In the genomic region with DNA sequence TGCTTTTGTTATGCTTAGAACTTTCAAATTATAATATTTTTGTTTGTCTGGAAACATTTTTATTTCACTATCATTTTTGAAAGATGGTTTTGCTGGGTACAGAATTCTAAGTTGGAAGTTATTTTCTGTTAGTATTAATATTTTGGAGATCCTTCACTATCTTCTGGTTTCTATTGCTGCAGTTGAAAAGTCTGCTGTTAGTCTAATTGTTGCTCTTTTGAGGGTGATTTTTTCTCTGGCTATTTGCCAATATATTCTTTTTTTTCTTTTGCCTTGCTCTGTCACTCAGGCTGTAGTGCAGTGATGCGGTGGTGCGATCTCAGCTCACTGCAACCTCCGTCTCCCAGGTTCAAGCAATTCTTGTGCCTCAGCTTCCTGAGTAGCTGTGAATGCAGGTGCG, we compare ENCODE assay signal across 23 cellular contexts. TPM values are rescaled to one million over a fixed set of nuclear protein-coding genes. Genes with fewer than 3 reads are reported as not detected.
DNase-seq lines count a peak whose midpoint lies in the region; ATAC-seq, FAIRE-seq and TF ChIP-seq lines count a peak whose summit lies in the region.
"Had no signal": no experiment of that assay in that cellular context is flagged by ENCODE, and none has a peak within 500 bp of the region (broad histone marks: within the 10 kb centered on the region; RNA-seq: fewer than 3 reads in every experiment).

No MANE protein-coding gene starts in this region.

- FAIRE-seq in HepG2 (lab: Jason Lieb, UNC): no peak
- FAIRE-seq: D721Med, GM12878, GM19239, H1 had no signal

- WGBS in HepG2 (ENCODE audit: low lambda C conversion rate): 38% methylated on average over 4 of the region's 4 CpGs
- WGBS in right lobe of liver (ENCODE audit: insufficient coverage, low coverage, low lambda C conversion rate, missing lambda C conversion rate): 77% methylated on average over 4 of the region's 4 CpGs

- H3K27me3 Mint-ChIP-seq in WTC11 (ENCODE audit: low read depth): peaks cover 9% of the 10 kb centered on the region
- no peaks in the 10 kb centered on the region for H3K27me3 Mint-ChIP-seq in activated T-helper 17 cell treated with anti-CD3 and anti-CD28 coated beads, Interleukin-2, amount 50 U/mL, for 72 hours
- H3K27me3 Mint-ChIP-seq: B cell; CD4-positive, alpha-beta T cell; CD8-positive, alpha-beta memory T cell had no signal

- no peak overlapping the region for H3K4me3 Mint-ChIP-seq in WTC11
- no peak overlapping the region for H3K4me3 Mint-ChIP-seq in stimulated activated effector memory CD8-positive, alpha-beta T cell treated with anti-CD3 and anti-CD28 coated beads, Interleukin-12 subunit alpha, Interleukin-12 subunit beta, amount 100 ng/mL, for 72 hours
- H3K4me3 Mint-ChIP-seq in activated T-helper 17 cell treated with anti-CD3 and anti-CD28 coated beads, Interleukin-2, amount 50 U/mL, for 72 hours: no peak overlapping the region
- H3K4me3 Mint-ChIP-seq: B cell; CD14-positive monocyte; CD4-positive, alpha-beta T cell; CD8-positive, alpha-beta memory T cell had no signal

- H3K4me2 ChIP-seq in HepG2 (ENCODE audit: low read depth, low read length): no peak overlapping the region
- H3K4me2 ChIP-seq: BLaER1 had no signal

- H3K36me3 ChIP-seq in HepG2 (replicated peaks in 1 of 2; ENCODE audit: control insufficient read depth in 1 of 2, insufficient read depth in 2 of 2, low read length in 2 of 2): no peaks in the 10 kb centered on the region
- H3K36me3 ChIP-seq in right lobe of liver: no peaks in the 10 kb centered on the region
- no peaks in the 10 kb centered on the region for H3K36me3 ChIP-seq in HEK293 (ENCODE audit: control insufficient read depth in 2 of 2, insufficient read depth in 1 of 2, low read length in 2 of 2)

- CTCF ChIA-PET in HepG2 (lab: Yijun Ruan, JAX; ENCODE audit: low intra/inter-chr PET ratio, low total read pairs) (no interaction called here), HEK293 (lab: Yijun Ruan, JAX) (no interaction called here), WTC11 (lab: Charles Lee) (no interaction called here)

- ATAC-seq in HepG2: no peak
- no peak for ATAC-seq in right lobe of liver
- ATAC-seq in WTC11: no peak
- ATAC-seq in stimulated activated effector memory CD8-positive, alpha-beta T cell treated with anti-CD3 and anti-CD28 coated beads, Interleukin-12 subunit alpha, Interleukin-12 subunit beta, amount 100 ng/mL, for 72 hours: no peak
- no peak for ATAC-seq in activated T-helper 17 cell treated with anti-CD3 and anti-CD28 coated beads, Interleukin-2, amount 50 U/mL, for 72 hours (replicated peaks)
- ATAC-seq: GM12878 had no signal

- in situ Hi-C loops in HepG2 (cut with HindIII; ENCODE audit: extremely low pct_ligation_motif_present, low pct_unique_long_range_greater_than_20kb): no loop called here

- H3K4me1 ChIP-seq in HepG2 (ENCODE audit: insufficient read depth, low read length) (no peaks in the 10 kb centered on the region), right lobe of liver (no peaks in the 10 kb centered on the region), HEK293 (ENCODE audit: control insufficient read depth, insufficient read depth, low read length) (no peaks in the 10 kb centered on the region)
- H3K4me1 ChIP-seq: BLaER1 had no signal

- no TSS peak for BruUV-seq in HepG2 (replicated peaks; lab: Mats Ljungman, UMichigan)

- no peaks in the 10 kb centered on the region for H4K20me1 ChIP-seq in HepG2 (ENCODE audit: insufficient read depth, low read length)
- H4K20me1 ChIP-seq: BLaER1 had no signal

- H3K9ac ChIP-seq in HepG2 (ENCODE audit: insufficient read depth, low read depth, low read length): no peak overlapping the region
- H3K9ac ChIP-seq: BLaER1, GM23248 had no signal

- no peak overlapping the region for H3K27ac Mint-ChIP-seq in WTC11
- H3K27ac Mint-ChIP-seq in stimulated activated effector memory CD8-positive, alpha-beta T cell treated with anti-CD3 and anti-CD28 coated beads, Interleukin-12 subunit alpha, Interleukin-12 subunit beta, amount 100 ng/mL, for 72 hours: no peak overlapping the region
- H3K27ac Mint-ChIP-seq in activated T-helper 17 cell treated with anti-CD3 and anti-CD28 coated beads, Interleukin-2, amount 50 U/mL, for 72 hours: no peak overlapping the region
- H3K27ac Mint-ChIP-seq: B cell; CD14-positive monocyte; CD4-positive, alpha-beta T cell; CD8-positive, alpha-beta memory T cell had no signal

- no peak overlapping the region for H2AFZ ChIP-seq in HepG2 (ENCODE audit: low read length)
- H2AFZ ChIP-seq: GM23248 had no signal

- TF ChIP-seq RAD21 in HepG2 (CRISPR knock-in tag; IDR thresholded peaks at IDR 0.05): no peak

- DNase-seq in HepG2 (ENCODE audit: low spot score): no peak
- DNase-seq in right lobe of liver: no peak
- DNase-seq in WTC11 (ENCODE audit: low spot score): no peak
- no peak for DNase-seq in stimulated activated effector memory CD8-positive, alpha-beta T cell treated with anti-CD3 and anti-CD28 coated beads, Interleukin-12 subunit alpha, Interleukin-12 subunit beta, amount 100 ng/mL, for 72 hours (ENCODE audit: low spot score in 2 of 2)
- no peak for DNase-seq in C1 segment of cervical spinal cord (lab: John Stamatoyannopoulos, UW)
- DNase-seq: CD4-positive, alpha-beta T cell; CD8-positive, alpha-beta memory T cell; DMS 273 treated with DMSO at 0.1 percent for 48 hours; DMS79; EL; GDM1; GM23248; H7; HCEC 1CT had no signal

- H3K27me3 ChIP-seq in HepG2 (ENCODE audit: control insufficient read depth in 1 of 2, insufficient read depth in 2 of 2, low read length in 2 of 2): no peaks in the 10 kb centered on the region; a peak in 1 of 5 replicates
- no peaks in the 10 kb centered on the region for H3K27me3 ChIP-seq in right lobe of liver
- H3K27me3 ChIP-seq: BLaER1 had no signal

- H3K4me3 ChIP-seq in HepG2 (replicated peaks in 1 of 3; ENCODE audit: insufficient read depth in 1 of 3, low read depth in 2 of 3, low read length in 3 of 3): no peak overlapping the region
- no peak overlapping the region for H3K4me3 ChIP-seq in right lobe of liver
- no peak overlapping the region for H3K4me3 ChIP-seq in HEK293 (ENCODE audit: low read depth, low read length)
- H3K4me3 ChIP-seq: BLaER1, GM12878, GM23248 had no signal

- H3K27ac ChIP-seq in HepG2 (ENCODE audit: extremely low read length, insufficient read depth, low read length): no peak overlapping the region
- no peak overlapping the region for H3K27ac ChIP-seq in right lobe of liver
- H3K27ac ChIP-seq in HEK293 (ENCODE audit: extremely low read depth, low read depth, low read length): no peak overlapping the region
- H3K27ac ChIP-seq: BLaER1, GM23248 had no signal

- H3K9me3 Mint-ChIP-seq in WTC11: peaks cover 11% of the 10 kb centered on the region
- H3K9me3 Mint-ChIP-seq in stimulated activated effector memory CD8-positive, alpha-beta T cell treated with anti-CD3 and anti-CD28 coated beads, Interleukin-12 subunit alpha, Interleukin-12 subunit beta, amount 100 ng/mL, for 72 hours: peaks cover 3% of the 10 kb centered on the region
- no peaks in the 10 kb centered on the region for H3K9me3 Mint-ChIP-seq in activated T-helper 17 cell treated with anti-CD3 and anti-CD28 coated beads, Interleukin-2, amount 50 U/mL, for 72 hours

- H3K9me3 ChIP-seq in HepG2 (ENCODE audit: low read length) (no peaks in the 10 kb centered on the region), right lobe of liver (no peaks in the 10 kb centered on the region), HEK293 (ENCODE audit: control insufficient read depth, insufficient read depth, low read depth, low read length) (no peaks in the 10 kb centered on the region)

- H3K36me3 Mint-ChIP-seq in WTC11: peaks cover 3% of the 10 kb centered on the region
- H3K36me3 Mint-ChIP-seq in stimulated activated effector memory CD8-positive, alpha-beta T cell treated with anti-CD3 and anti-CD28 coated beads, Interleukin-12 subunit alpha, Interleukin-12 subunit beta, amount 100 ng/mL, for 72 hours: no peaks in the 10 kb centered on the region
- no peaks in the 10 kb centered on the region for H3K36me3 Mint-ChIP-seq in activated T-helper 17 cell treated with anti-CD3 and anti-CD28 coated beads, Interleukin-2, amount 50 U/mL, for 72 hours (ENCODE audit: low read depth)

- intact Hi-C loops in HepG2 (cut with micrococcal nuclease; ENCODE audit: unreplicated experiment): no loop called here
- intact Hi-C loops in right lobe of liver (cut with DNase I): no loop called here

- no peak for TF ChIP-seq EP300 in HepG2 (IDR thresholded peaks at IDR 0.05; ENCODE audit: low read depth in 2 of 2, low read length in 2 of 2)
- TF ChIP-seq EP300 in HepG2 (CRISPR knock-in tag; IDR thresholded peaks at IDR 0.05; ENCODE audit: borderline replicate concordance): no peak

- H3K79me2 ChIP-seq in HepG2 (ENCODE audit: insufficient read depth, low read length): no peaks in the 10 kb centered on the region

- H3K4me1 Mint-ChIP-seq in WTC11: no peaks in the 10 kb centered on the region; the same call in 1 of the 2 replicates
- no peaks in the 10 kb centered on the region for H3K4me1 Mint-ChIP-seq in stimulated activated effector memory CD8-positive, alpha-beta T cell treated with anti-CD3 and anti-CD28 coated beads, Interleukin-12 subunit alpha, Interleukin-12 subunit beta, amount 100 ng/mL, for 72 hours
- H3K4me1 Mint-ChIP-seq in activated T-helper 17 cell treated with anti-CD3 and anti-CD28 coated beads, Interleukin-2, amount 50 U/mL, for 72 hours: no peaks in the 10 kb centered on the region
- H3K4me1 Mint-ChIP-seq: CD8-positive, alpha-beta memory T cell had no signal

- TF ChIP-seq CTCF in HepG2 (CRISPR knock-in tag; IDR thresholded peaks at IDR 0.05) (no peak), right lobe of liver (IDR thresholded peaks at IDR 0.05) (no peak), HEK293 (tag by site-specific recombination; IDR thresholded peaks at IDR 0.05) (no peak), WTC11 (IDR thresholded peaks at IDR 0.05) (no peak)

- no peak for TF ChIP-seq POLR2A in HepG2 (IDR thresholded peaks at IDR 0.05; ENCODE audit: insufficient read depth in 1 of 2, low read depth in 2 of 2, low read length in 2 of 2)
- no peak for TF ChIP-seq POLR2A in right lobe of liver (IDR thresholded peaks at IDR 0.05)

- POLR2A ChIA-PET in HepG2 (lab: Yijun Ruan, JAX): no interaction called here
- POLR2A ChIA-PET in HEK293 (lab: Yijun Ruan, JAX): no interaction called here
- POLR2A ChIA-PET in WTC11 (lab: Charles Lee): no interaction called here

RNA-seq across cellular contexts. Expression of gene ARID2, which starts 28.2 kb away (rescaled TPM):
- total RNA-seq in HepG2 (2016; rRNA removed; fragmentation: Illumina TruSeq; extraction: Trizol) (15.9 and 16.4 TPM in 2 replicates), right lobe of liver (10 to 100 TPM in 2 of 6 experiments, 1 to 10 TPM in 4; 6.2 to 11.8 (median 9.1) TPM), WTC11 (2021) (33.9 to 47.0 TPM (median 38.1 TPM) in 3 replicates)
- 3.6 and 6.2 TPM in 2 replicates for total RNA-seq in HepG2 (2016; cell fraction: cytosol; rRNA removed; fragmentation: Illumina TruSeq; extraction: Trizol; ENCODE audit: low read depth)
- 12.0 and 15.2 TPM in 2 replicates for total RNA-seq in HepG2 (2016; cell fraction: insoluble cytoplasmic fraction; rRNA removed; fragmentation: Illumina TruSeq; extraction: Trizol)
- 4.5 and 7.3 TPM in 2 replicates for total RNA-seq in HepG2 (2016; cell fraction: membrane; rRNA removed; fragmentation: Illumina TruSeq; extraction: Trizol)
- 32.4 and 40.0 TPM in 2 replicates for total RNA-seq in HepG2 (2016; cell fraction: nucleus; rRNA removed; fragmentation: Illumina TruSeq; extraction: Trizol)
- polyA plus RNA-seq in HepG2 (2011; rRNA removed): 16.7 and 22.2 TPM in 2 replicates
- 10.0 and 13.2 TPM in 2 replicates for polyA plus RNA-seq in HepG2 (2011; cell fraction: cytosol; rRNA removed)
- 19.1 and 23.4 TPM in 2 replicates for polyA plus RNA-seq in HepG2 (2011; cell fraction: nucleus; rRNA removed)
- polyA plus RNA-seq in HepG2 (2012): 9.7 and 11.2 TPM in 2 replicates
- polyA plus RNA-seq in HepG2 (2016; cell fraction: cytosol; fragmentation: Illumina TruSeq; extraction: Trizol; ENCODE audit: low read depth): 0.29 and 0.60 TPM in 2 replicates
- 9.6 and 10.1 TPM in 2 replicates for polyA plus RNA-seq in HepG2 (2016; cell fraction: insoluble cytoplasmic fraction; fragmentation: Illumina TruSeq; extraction: Trizol; ENCODE audit: low read depth)
- 1.5 and 2.1 TPM in 2 replicates for polyA plus RNA-seq in HepG2 (2016; cell fraction: membrane; fragmentation: Illumina TruSeq; extraction: Trizol; ENCODE audit: low read depth)
- polyA plus RNA-seq in HepG2 (2016; cell fraction: nucleus; fragmentation: Illumina TruSeq; extraction: Trizol; ENCODE audit: insufficient read depth, low read depth): 15.3 and 19.9 TPM in 2 replicates
- 53.9 and 96.2 TPM in 2 replicates for polyA minus RNA-seq in HepG2 (2011; rRNA and poly(A)+ RNA removed; ENCODE audit: low replicate concordance)
- polyA minus RNA-seq in HepG2 (2011; cell fraction: cytosol; rRNA and poly(A)+ RNA removed): 23.7 and 25.9 TPM in 2 replicates
- polyA minus RNA-seq in HepG2 (2011; cell fraction: nucleus; rRNA and poly(A)+ RNA removed): 155 and 159 TPM in 2 replicates
- 10 to 100 TPM; 29.0 to 33.6 TPM for total RNA-seq in activated T-helper 17 cell treated with anti-CD3 and anti-CD28 coated beads, Interleukin-2, amount 50 U/mL, for 72 hours

Comparison
In these comparisons a context has a peak if more than half of its experiments do, and no peak if none do; other contexts are left out.
1. Of the 63 proteins assayed by ChIP-seq in both HepG2 and HEK293: peak only in HepG2: none; only in HEK293: SETDB1; in both: none; in neither: 62.